ENCODE assay signal across 14 cellular contexts in genomic region chr5:41815261-41815660, GRCh38. TPM values are rescaled to one million over a fixed set of nuclear protein-coding genes. Genes with fewer than 3 reads are reported as not detected.
DNase-seq lines count a peak whose midpoint lies in the region; ATAC-seq and TF ChIP-seq lines count a peak whose summit lies in the region.
"Had no signal": no experiment of that assay in that cellular context is flagged by ENCODE, and none has a peak within 500 bp of the region (broad histone marks: within the 10 kb centered on the region; RNA-seq: fewer than 3 reads in every experiment).

No MANE protein-coding gene starts in this region.

- H3K4me3 ChIP-seq in OCI-LY3 (ENCODE audit: low read length) (no peak overlapping the region), adipocyte (ENCODE audit: low read length) (no peak overlapping the region), thoracic aorta (no peak overlapping the region)
- H3K4me3 ChIP-seq in CD8-positive, alpha-beta T cell (ENCODE audit: low read depth, low read length), result no peak overlapping the region
- H3K4me3 ChIP-seq: A549, GM23338 had no signal

- no peaks in the 10 kb centered on the region for H4K20me1 ChIP-seq in OCI-LY3 (ENCODE audit: insufficient read depth, low read length)

- H3K9ac ChIP-seq in OCI-LY3 (ENCODE audit: low read length) (no peak overlapping the region), adipocyte (ENCODE audit: low read length) (no peak overlapping the region)

- peaks cover 19% of the 10 kb centered on the region for H3K36me3 Mint-ChIP-seq in CD8-positive, alpha-beta T cell

- H3K36me3 ChIP-seq in OCI-LY3 (replicated peaks; ENCODE audit: low read depth, low read length) (peaks cover 5% of the 10 kb centered on the region), adipocyte (ENCODE audit: control insufficient read depth, insufficient read depth, low read length, severe bottlenecking) (no peaks in the 10 kb centered on the region), thoracic aorta (no peaks in the 10 kb centered on the region)
- H3K36me3 ChIP-seq in CD8-positive, alpha-beta T cell (ENCODE audit: insufficient read depth, low read length), result no peaks in the 10 kb centered on the region
- H3K36me3 ChIP-seq: BE2C had no signal

- H3K27me3 Mint-ChIP-seq in CD8-positive, alpha-beta T cell (ENCODE audit: low read depth), result no peaks in the 10 kb centered on the region
- H3K27me3 Mint-ChIP-seq: CD4-positive, alpha-beta memory T cell had no signal

- POLR2A ChIA-PET in CD8-positive, alpha-beta T cell (lab: Charles Lee), result no interaction called here

- H3K9me3 Mint-ChIP-seq in CD8-positive, alpha-beta T cell, result peaks cover 2% of the 10 kb centered on the region
- H3K9me3 Mint-ChIP-seq: GM23338 had no signal

- H3K4me2 ChIP-seq in OCI-LY3 (ENCODE audit: low read length), result peak overlapping the region; percentile 49; the same call in 1 of the 2 replicates
- H3K4me2 ChIP-seq: A549, GM23338 had no signal

- no peak overlapping the region for H2AFZ ChIP-seq in OCI-LY3 (ENCODE audit: low read depth, low read length)
- H2AFZ ChIP-seq: GM23338 had no signal

- no peak overlapping the region for H3K4me3 Mint-ChIP-seq in CD8-positive, alpha-beta T cell
- H3K4me3 Mint-ChIP-seq: CD4-positive, alpha-beta memory T cell; GM23338 had no signal

- H3K27ac ChIP-seq in OCI-LY3 (ENCODE audit: low read length) (no peak overlapping the region), thoracic aorta (peak overlapping the region; percentile 54 to 57)
- H3K27ac ChIP-seq in CD8-positive, alpha-beta T cell (ENCODE audit: low read depth, low read length), result no peak overlapping the region
- H3K27ac ChIP-seq: A549, C4-2B had no signal

- intact Hi-C loops in CD8-positive, alpha-beta T cell (cut with DNase I, micrococcal nuclease), result no loop called here

- peaks cover 22% of the 10 kb centered on the region for H3K4me1 ChIP-seq in OCI-LY3 (ENCODE audit: low read length)
- H3K4me1 ChIP-seq in adipocyte (ENCODE audit: control insufficient read depth, insufficient read depth, low read length), result peaks cover 4% of the 10 kb centered on the region
- H3K4me1 ChIP-seq in thoracic aorta (ENCODE audit: control insufficient read depth in 1 of 2, low read depth in 2 of 2), result peaks cover 10 to 47% of the 10 kb centered on the region in 2 donors
- no peaks in the 10 kb centered on the region for H3K4me1 ChIP-seq in CD8-positive, alpha-beta T cell (ENCODE audit: insufficient read depth, low read length)
- H3K4me1 ChIP-seq: A549, Caco-2 had no signal

- no peaks in the 10 kb centered on the region for H3K79me2 ChIP-seq in OCI-LY3 (ENCODE audit: low read length)

- H3K9me3 ChIP-seq in OCI-LY3 (ENCODE audit: insufficient read depth, low read length) (no peaks in the 10 kb centered on the region), adipocyte (ENCODE audit: control insufficient read depth, low read length) (no peaks in the 10 kb centered on the region), thoracic aorta (no peaks in the 10 kb centered on the region)
- H3K9me3 ChIP-seq in CD8-positive, alpha-beta T cell (ENCODE audit: low read length), result no peaks in the 10 kb centered on the region
- H3K9me3 ChIP-seq: A549, BE2C, Caco-2 had no signal

- ATAC-seq in thoracic aorta (ENCODE audit: insufficient number of reproducible peaks, low FRiP score, low read depth), result no peak
- no peak for ATAC-seq in HG03469 (IDR thresholded peaks at IDR 0.05; ENCODE audit: unreplicated experiment)
- no peak for ATAC-seq in CD8-positive, alpha-beta T cell
- ATAC-seq: A549, GM23338 had no signal

- peaks cover 34% of the 10 kb centered on the region for H3K4me1 Mint-ChIP-seq in CD8-positive, alpha-beta T cell (ENCODE audit: low read depth)
- H3K4me1 Mint-ChIP-seq: GM23338 had no signal

- no peak for TF ChIP-seq CTCF in OCI-LY3 (IDR thresholded peaks at IDR 0.05; ENCODE audit: low read depth, low read length)
- no peak for TF ChIP-seq CTCF in thoracic aorta (IDR thresholded peaks at IDR 0.05)
- TF ChIP-seq CTCF in CD8-positive, alpha-beta T cell (IDR thresholded peaks at IDR 0.05), result no peak

- no peaks in the 10 kb centered on the region for H3K27me3 ChIP-seq in OCI-LY3 (ENCODE audit: low read depth, low read length)
- no peaks in the 10 kb centered on the region for H3K27me3 ChIP-seq in adipocyte (replicated peaks; ENCODE audit: control insufficient read depth, insufficient read depth, low read length)
- H3K27me3 ChIP-seq in thoracic aorta (replicated peaks; ENCODE audit: insufficient read depth), result no peaks in the 10 kb centered on the region
- H3K27me3 ChIP-seq in CD8-positive, alpha-beta T cell (ENCODE audit: insufficient read depth, low read length), result no peaks in the 10 kb centered on the region
- H3K27me3 ChIP-seq: BE2C had no signal

- no peak overlapping the region for H3K27ac Mint-ChIP-seq in CD8-positive, alpha-beta T cell
- H3K27ac Mint-ChIP-seq: CD4-positive, alpha-beta memory T cell had no signal

- DNase-seq in adipocyte (ENCODE audit: low read depth) (peak; percentile 16), myocyte (ENCODE audit: low read depth) (peak; percentile 71), thoracic aorta (ENCODE audit: low spot score) (no peak), cerebellar cortex (ENCODE audit: low spot score) (no peak)
- no peak for DNase-seq in CD8-positive, alpha-beta T cell
- DNase-seq: BE2C; Caco-2; CD4-positive, alpha-beta memory T cell; H7 had no signal

- CTCF ChIA-PET in CD8-positive, alpha-beta T cell (lab: Charles Lee), result no interaction called here

RNA-seq across cellular contexts. Expression of gene OXCT1, which starts 55.0 kb away (rescaled TPM):
- total RNA-seq in myocyte (27.9 and 29.0 TPM in 2 replicates), thoracic aorta (10 to 100 TPM; 19.6 to 30.6 TPM)
- 34.4 TPM for polyA plus RNA-seq in myocyte (2012)
- 10 to 100 TPM; 16.1 to 19.8 TPM for total RNA-seq in CD8-positive, alpha-beta T cell

Comparison
In these comparisons a context has a peak if more than half of its experiments do, and no peak if none do; other contexts are left out.
1. H3K27ac ChIP-seq: peak in thoracic aorta (2 of 2); none in OCI-LY3 (single experiment) and CD8-positive, alpha-beta T cell (single experiment).
2. DNase-seq: peak in adipocyte (single experiment) and myocyte (single experiment); none in thoracic aorta (single experiment), CD8-positive, alpha-beta T cell (0 of 7) and cerebellar cortex (single experiment).